Comparison of ENCODE assay signal across 1 cellular context in genomic region chr5:43105369-43106289, GRCh38.
TF ChIP-seq lines count a peak whose summit lies in the region.

No MANE protein-coding gene starts in this region.

TF ChIP-seq in A549, 52 proteins besides CTCF, POLR2A, EP300 and RAD21 (continued from another document):
- TF ChIP-seq ZFP36 (IDR thresholded peaks at IDR 0.05; ENCODE audit: borderline replicate concordance, partially characterized antibody) (no peak), RNF2 (IDR thresholded peaks at IDR 0.05; ENCODE audit: borderline replicate concordance, low read depth) (no peak), KDM1A (IDR thresholded peaks at IDR 0.05; ENCODE audit: low read depth) (no peak), MYC (IDR thresholded peaks at IDR 0.05; ENCODE audit: borderline replicate concordance, low read length) (peak; percentile 54; the same call in 1 of the 2 replicates), POLR2AphosphoS2 (conservative IDR thresholded peaks at IDR 0.05; ENCODE audit: low read length) (no peak), JUNB (IDR thresholded peaks at IDR 0.05) (no peak), HDAC2 (IDR thresholded peaks at IDR 0.05) (no peak), GATA3 (IDR thresholded peaks at IDR 0.05; ENCODE audit: borderline replicate concordance) (no peak), MAFK (IDR thresholded peaks at IDR 0.05; ENCODE audit: partially characterized antibody) (no peak), NFE2L2 (conservative IDR thresholded peaks at IDR 0.05; ENCODE audit: low read length) (no peak), HOXB5 (CRISPR knock-in tag; IDR thresholded peaks at IDR 0.05) (0 out of 2 replicates have a peak, but pooled peaks have one; percentile 8), FOXS1 (CRISPR knock-in tag; IDR thresholded peaks at IDR 0.05) (no peak), EHMT2 (IDR thresholded peaks at IDR 0.05; ENCODE audit: low read depth) (no peak), E2F6 (IDR thresholded peaks at IDR 0.05; ENCODE audit: borderline replicate concordance, low read depth) (no peak), FOSB (CRISPR knock-in tag; IDR thresholded peaks at IDR 0.05) (no peak), HOXB13 (CRISPR knock-in tag; IDR thresholded peaks at IDR 0.05; ENCODE audit: low read depth) (no peak), CHD4 (IDR thresholded peaks at IDR 0.05; ENCODE audit: borderline replicate concordance) (no peak), SMC3 (IDR thresholded peaks at IDR 0.05) (peak; percentile 92), REST (IDR thresholded peaks at IDR 0.05) (no peak), JUN (IDR thresholded peaks at IDR 0.05) (peak in 1 of 2 experiments; percentile 52; a peak in 1 of 5 replicates)
- TF ChIP-seq, protein P1, sequence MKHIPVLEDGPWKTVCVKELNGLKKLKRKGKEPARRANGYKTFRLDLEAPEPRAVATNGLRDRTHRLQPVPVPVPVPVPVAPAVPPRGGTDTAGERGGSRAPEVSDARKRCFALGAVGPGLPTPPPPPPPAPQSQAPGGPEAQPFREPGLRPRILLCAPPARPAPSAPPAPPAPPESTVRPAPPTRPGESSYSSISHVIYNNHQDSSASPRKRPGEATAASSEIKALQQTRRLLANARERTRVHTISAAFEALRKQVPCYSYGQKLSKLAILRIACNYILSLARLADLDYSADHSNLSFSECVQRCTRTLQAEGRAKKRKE (CRISPR knock-in tag; IDR thresholded peaks at IDR 0.05; ENCODE audit: low read depth): no peak
